25 cellular contexts compared by ENCODE assay signal in the genomic region with DNA sequence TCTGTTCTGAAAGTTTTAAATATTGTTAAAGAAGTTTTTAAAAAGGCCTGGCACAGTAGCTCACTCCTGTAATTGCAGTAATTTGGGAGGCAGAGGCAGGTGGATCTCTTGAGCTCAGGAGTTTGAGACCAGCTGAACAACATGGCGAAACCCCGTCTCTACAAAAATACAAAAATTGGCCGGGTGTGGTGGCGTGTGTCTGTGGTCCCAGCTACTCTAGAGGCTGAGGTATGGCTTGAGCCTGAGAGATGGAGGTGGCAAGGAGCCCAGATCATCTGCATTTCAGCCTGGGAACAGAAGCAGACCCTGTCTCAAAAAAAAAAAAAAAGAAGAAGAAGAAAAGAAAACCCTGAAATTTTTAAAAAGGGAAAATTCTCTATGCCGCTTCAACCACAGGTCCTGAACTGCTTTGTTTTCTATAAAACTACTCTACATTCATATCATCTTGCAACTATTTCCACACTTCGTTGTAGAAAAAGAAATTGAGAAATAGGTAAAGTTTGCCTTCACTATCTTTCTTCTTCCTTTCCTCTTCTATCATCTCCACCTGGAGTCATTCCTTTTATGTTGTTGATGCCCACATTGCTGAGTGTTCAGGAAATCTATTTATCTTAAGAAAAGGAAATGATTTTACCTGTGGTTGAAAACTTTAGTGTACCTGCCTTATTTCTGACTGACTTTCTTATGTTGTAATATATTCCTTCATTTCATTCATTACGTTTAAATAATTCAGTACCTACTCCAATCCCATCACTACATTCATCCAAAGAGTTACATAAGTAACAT. TPM values are rescaled to one million over a fixed set of nuclear protein-coding genes. Genes with fewer than 3 reads are reported as not detected.
DNase-seq lines count a peak whose midpoint lies in the region; ATAC-seq, FAIRE-seq and TF ChIP-seq lines count a peak whose summit lies in the region.
"Had no signal": no experiment of that assay in that cellular context is flagged by ENCODE, and none has a peak within 500 bp of the region (broad histone marks: within the 10 kb centered on the region; RNA-seq: fewer than 3 reads in every experiment).

No MANE protein-coding gene starts in this region.

- H3K27ac Mint-ChIP-seq in activated CD8-positive, alpha-beta memory T cell treated with anti-CD3 and anti-CD28 coated beads, Interleukin-2, amount 10 ng/mL, durations not matched to agents 7 days and 5 days: peak overlapping the region; percentile 3
- peak overlapping the region; percentile 78 to 84 for H3K27ac Mint-ChIP-seq in activated naive CD4-positive, alpha-beta T cell treated with anti-CD3 and anti-CD28 coated beads, Interleukin-2, amount 50 U/mL, for 72 hours
- peak overlapping the region; percentile 90 for H3K27ac Mint-ChIP-seq in stimulated activated naive B cell treated with anti-CD40 and anti-IgM and Interleukin-4, amounts not matched to agents 10 μg/mL and 1 μg/mL and 100 μg/mL, for 72 hours
- H3K27ac Mint-ChIP-seq in MCF 10A (ENCODE audit: low read depth, unreplicated experiment): no peak overlapping the region
- H3K27ac Mint-ChIP-seq: T-helper 2 cell treated with Interferon-gamma antibody and Interleukin-4, amounts not matched to agents 5 μg/mL and 100 μg/mL, for 36 hours had no signal

- 81 to 88% (median 87%) methylated on average over 7 of the region's 7 CpGs for WGBS in small intestine, 3 donors

- peaks cover 2% of the 10 kb centered on the region for H3K36me3 Mint-ChIP-seq in activated CD8-positive, alpha-beta memory T cell treated with anti-CD3 and anti-CD28 coated beads, Interleukin-2, amount 10 ng/mL, durations not matched to agents 7 days and 5 days
- H3K36me3 Mint-ChIP-seq in activated naive CD4-positive, alpha-beta T cell treated with anti-CD3 and anti-CD28 coated beads, Interleukin-2, amount 50 U/mL, for 72 hours: peaks cover 3 to 8% of the 10 kb centered on the region in 2 donors
- no peaks in the 10 kb centered on the region for H3K36me3 Mint-ChIP-seq in stimulated activated naive B cell treated with anti-CD40 and anti-IgM and Interleukin-4, amounts not matched to agents 10 μg/mL and 1 μg/mL and 100 μg/mL, for 72 hours
- H3K36me3 Mint-ChIP-seq in MCF 10A (ENCODE audit: insufficient read depth, unreplicated experiment): no peaks in the 10 kb centered on the region

- H3K4me3 ChIP-seq in Karpas-422 (ENCODE audit: low read length): peak overlapping the region; percentile 26
- no peak overlapping the region for H3K4me3 ChIP-seq in small intestine (ENCODE audit: low read depth in 1 of 2, low read length in 2 of 2)
- H3K4me3 ChIP-seq: cardiac muscle cell, lower lobe of right lung, psoas muscle, SJCRH30, stomach, tibial nerve had no signal

- H3K36me3 ChIP-seq in Karpas-422 (ENCODE audit: insufficient read depth, low read length) (no peaks in the 10 kb centered on the region), small intestine (ENCODE audit: control insufficient read depth in 2 of 2, insufficient read depth in 2 of 2, low read length in 2 of 2) (no peaks in the 10 kb centered on the region)
- H3K36me3 ChIP-seq: cardiac muscle cell, lower lobe of right lung, neutrophil, SJCRH30, stomach, tibial nerve had no signal

- no peak for DNase-seq in activated CD8-positive, alpha-beta memory T cell treated with anti-CD3 and anti-CD28 coated beads, Interleukin-2, amount 10 ng/mL, durations not matched to agents 7 days and 5 days
- DNase-seq in activated CD8-positive, alpha-beta memory T cell treated with anti-CD3 and anti-CD28 coated beads, Interleukin-2, amount 50 U/mL, for 4 hours: no peak
- DNase-seq in Karpas-422 (peak; percentile 72), MCF 10A (ENCODE audit: unreplicated experiment) (no peak), small intestine (no peak)
- DNase-seq in activated naive CD4-positive, alpha-beta T cell treated with anti-CD3 and anti-CD28 coated beads, Interleukin-2, amount 50 U/mL, for 72 hours (ENCODE audit: low spot score in 2 of 2): no peak
- no peak for DNase-seq in stimulated activated naive B cell treated with anti-CD40 and anti-IgM and Interleukin-4, amounts not matched to agents 10 μg/mL and 1 μg/mL and 100 μg/mL, for 72 hours
- DNase-seq: activated CD4-positive, alpha-beta T cell treated with anti-CD3 and anti-CD28 coated beads, Interleukin-2, amount 50 U/mL, for 4 hours; H7; lower lobe of right lung; NCI-H2081 treated with DMSO at 0.1 percent for 48 hours; psoas muscle; SJCRH30; stimulated activated CD4-positive, alpha-beta T cell treated with anti-CD3 and anti-CD28 coated beads, Interleukin-2, amount 100 ng/mL, for 24 hours; stomach had no signal

- POLR2A ChIA-PET in MCF 10A (lab: Yijun Ruan, JAX): interaction anchor here (0.8 kb wide), 1 partner anchor 69 kb away, joined by 3 read pairs; no protein-coding TSS in a partner anchor

- no peaks in the 10 kb centered on the region for H3K27me3 Mint-ChIP-seq in activated CD8-positive, alpha-beta memory T cell treated with anti-CD3 and anti-CD28 coated beads, Interleukin-2, amount 10 ng/mL, durations not matched to agents 7 days and 5 days
- H3K27me3 Mint-ChIP-seq in stimulated activated naive B cell treated with anti-CD40 and anti-IgM and Interleukin-4, amounts not matched to agents 10 μg/mL and 1 μg/mL and 100 μg/mL, for 72 hours: no peaks in the 10 kb centered on the region
- no peaks in the 10 kb centered on the region for H3K27me3 Mint-ChIP-seq in MCF 10A (ENCODE audit: insufficient read depth, unreplicated experiment)

- peaks cover under 1% of the 10 kb centered on the region for H3K9me3 Mint-ChIP-seq in activated CD8-positive, alpha-beta memory T cell treated with anti-CD3 and anti-CD28 coated beads, Interleukin-2, amount 10 ng/mL, durations not matched to agents 7 days and 5 days (ENCODE audit: low read depth)
- peaks cover 2 to 3% of the 10 kb centered on the region in 2 donors for H3K9me3 Mint-ChIP-seq in activated naive CD4-positive, alpha-beta T cell treated with anti-CD3 and anti-CD28 coated beads, Interleukin-2, amount 50 U/mL, for 72 hours
- peaks cover under 1 to 2% of the 10 kb centered on the region in 2 donors for H3K9me3 Mint-ChIP-seq in stimulated activated naive B cell treated with anti-CD40 and anti-IgM and Interleukin-4, amounts not matched to agents 10 μg/mL and 1 μg/mL and 100 μg/mL, for 72 hours
- no peaks in the 10 kb centered on the region for H3K9me3 Mint-ChIP-seq in MCF 10A (ENCODE audit: unreplicated experiment)

- no peaks in the 10 kb centered on the region for H3K79me2 ChIP-seq in Karpas-422 (ENCODE audit: low read length)

- no peak for ATAC-seq in activated CD8-positive, alpha-beta memory T cell treated with anti-CD3 and anti-CD28 coated beads, Interleukin-2, amount 10 ng/mL, durations not matched to agents 7 days and 5 days
- peak; percentile 26 to 48 for ATAC-seq in activated naive CD4-positive, alpha-beta T cell treated with anti-CD3 and anti-CD28 coated beads, Interleukin-2, amount 50 U/mL, for 72 hours
- ATAC-seq in stimulated activated naive B cell treated with anti-CD40 and anti-IgM and Interleukin-4, amounts not matched to agents 10 μg/mL and 1 μg/mL and 100 μg/mL, for 72 hours (replicated peaks): peak in 1 of 2 donors; percentile 41
- ATAC-seq in GM18868 (IDR thresholded peaks at IDR 0.05; ENCODE audit: unreplicated experiment): no peak
- ATAC-seq: lower lobe of right lung, psoas muscle had no signal

- no peak overlapping the region for H3K4me3 Mint-ChIP-seq in activated CD8-positive, alpha-beta memory T cell treated with anti-CD3 and anti-CD28 coated beads, Interleukin-2, amount 10 ng/mL, durations not matched to agents 7 days and 5 days
- peak overlapping the region; percentile 59 to 78 for H3K4me3 Mint-ChIP-seq in stimulated activated naive B cell treated with anti-CD40 and anti-IgM and Interleukin-4, amounts not matched to agents 10 μg/mL and 1 μg/mL and 100 μg/mL, for 72 hours
- no peak overlapping the region for H3K4me3 Mint-ChIP-seq in MCF 10A (ENCODE audit: unreplicated experiment)
- H3K4me3 Mint-ChIP-seq: T-helper 2 cell treated with Interferon-gamma antibody and Interleukin-4, amounts not matched to agents 5 μg/mL and 100 μg/mL, for 36 hours had no signal

- BruUV-seq in MCF 10A (replicated peaks; lab: Mats Ljungman, UMichigan): no TSS peak

- peak overlapping the region; percentile 51 for H2AFZ ChIP-seq in Karpas-422 (ENCODE audit: low read length)

- H3K9ac ChIP-seq in Karpas-422 (ENCODE audit: low read length): peak overlapping the region; percentile 54

- no peaks in the 10 kb centered on the region for H3K27me3 ChIP-seq in Karpas-422 (ENCODE audit: low read length)
- no peaks in the 10 kb centered on the region for H3K27me3 ChIP-seq in small intestine (ENCODE audit: control insufficient read depth in 2 of 2, insufficient read depth in 2 of 2, low read length in 2 of 2)
- H3K27me3 ChIP-seq: cardiac muscle cell, neutrophil, SJCRH30, stomach, tibial nerve had no signal

- H3K4me2 ChIP-seq in Karpas-422 (ENCODE audit: low read depth, low read length, poor library complexity, severe bottlenecking): peak overlapping the region; percentile 54

- peaks cover 44% of the 10 kb centered on the region for H3K4me1 Mint-ChIP-seq in activated CD8-positive, alpha-beta memory T cell treated with anti-CD3 and anti-CD28 coated beads, Interleukin-2, amount 10 ng/mL, durations not matched to agents 7 days and 5 days
- peaks cover 30 to 72% of the 10 kb centered on the region in 2 donors for H3K4me1 Mint-ChIP-seq in stimulated activated naive B cell treated with anti-CD40 and anti-IgM and Interleukin-4, amounts not matched to agents 10 μg/mL and 1 μg/mL and 100 μg/mL, for 72 hours
- no peaks in the 10 kb centered on the region for H3K4me1 Mint-ChIP-seq in MCF 10A (ENCODE audit: insufficient read depth, unreplicated experiment)

- CTCF ChIA-PET in activated CD8-positive, alpha-beta memory T cell treated with anti-CD3 and anti-CD28 coated beads, Interleukin-2, amount 10 ng/mL, durations not matched to agents 7 days and 5 days (lab: Charles Lee): no interaction called here
- CTCF ChIA-PET in MCF 10A (lab: Yijun Ruan, JAX): no interaction called here

- H4K20me1 ChIP-seq in Karpas-422 (ENCODE audit: insufficient read depth, low read depth, low read length): no peaks in the 10 kb centered on the region

- intact Hi-C loops in MCF 10A (cut with micrococcal nuclease): no loop called here

- FAIRE-seq in small intestine (lab: Jason Lieb, UNC): no peak
- FAIRE-seq: A204.1 had no signal

- H3K9me3 ChIP-seq in Karpas-422 (ENCODE audit: low read length) (no peaks in the 10 kb centered on the region), small intestine (ENCODE audit: control insufficient read depth, low read depth) (no peaks in the 10 kb centered on the region)
- H3K9me3 ChIP-seq: lower lobe of right lung, neutrophil, psoas muscle, SJCRH30, stomach, tibial nerve had no signal

- H3K4me1 ChIP-seq in Karpas-422 (ENCODE audit: low read length) (peaks cover 95% of the 10 kb centered on the region), small intestine (ENCODE audit: control insufficient read depth in 2 of 2, insufficient read depth in 1 of 2, low read depth in 1 of 2, low read length in 1 of 2) (no peaks in the 10 kb centered on the region)
- H3K4me1 ChIP-seq: lower lobe of right lung, psoas muscle, SJCRH30, stomach, tibial nerve had no signal

- no peaks in the 10 kb centered on the region for H3K9me2 ChIP-seq in Karpas-422 (replicated peaks; ENCODE audit: insufficient read depth, low read length)

- H3K27ac ChIP-seq in Karpas-422 (ENCODE audit: low read length) (peak overlapping the region; percentile 97), small intestine (ENCODE audit: low read depth in 1 of 2, low read length in 1 of 2) (no peak overlapping the region)
- H3K27ac ChIP-seq: cardiac muscle cell, lower lobe of right lung, neutrophil, psoas muscle, SJCRH30, stomach, tibial nerve, VCaP had no signal

- TF ChIP-seq CTCF in MCF 10A (IDR thresholded peaks at IDR 0.05; ENCODE audit: unreplicated experiment): no peak

RNA-seq across cellular contexts. Expression of gene ATP6V1G3, which starts 1.7 kb away (rescaled TPM):
- not detected for total RNA-seq in activated CD8-positive, alpha-beta memory T cell treated with anti-CD3 and anti-CD28 coated beads, Interleukin-2, amount 10 ng/mL, durations not matched to agents 7 days and 5 days
- not detected in 2 replicates for total RNA-seq in Karpas-422 (2014; rRNA removed; shearing (Covaris generic); ENCODE audit: low replicate concordance)
- total RNA-seq in activated naive CD4-positive, alpha-beta T cell treated with anti-CD3 and anti-CD28 coated beads, Interleukin-2, amount 50 U/mL, for 72 hours: under 1 TPM in 1 of 2 donors, not detected in 1; 0.56 TPM
- total RNA-seq in MCF 10A (2022): not detected in 2 replicates
- not detected for polyA plus RNA-seq in small intestine
- total RNA-seq: cardiac muscle cell, fibroblast of lung, H7, kidney epithelial cell, lower lobe of right lung, psoas muscle, SJCRH30, stomach, tibial nerve had no signal
- polyA plus RNA-seq: BJ, cardiac muscle cell, fibroblast of lung, psoas muscle, stomach had no signal

Comparison
In these comparisons a context has a peak if more than half of its experiments do, and no peak if none do; other contexts are left out.
1. ATAC-seq: peak in activated naive CD4-positive, alpha-beta T cell treated with anti-CD3 and anti-CD28 coated beads, Interleukin-2, amount 50 U/mL, for 72 hours (2 of 2); none in activated CD8-positive, alpha-beta memory T cell treated with anti-CD3 and anti-CD28 coated beads, Interleukin-2, amount 10 ng/mL, durations not matched to agents 7 days and 5 days (single experiment) and GM18868 (single experiment).
2. H3K4me3 Mint-ChIP-seq: peak in stimulated activated naive B cell treated with anti-CD40 and anti-IgM and Interleukin-4, amounts not matched to agents 10 μg/mL and 1 μg/mL and 100 μg/mL, for 72 hours (2 of 2); none in activated CD8-positive, alpha-beta memory T cell treated with anti-CD3 and anti-CD28 coated beads, Interleukin-2, amount 10 ng/mL, durations not matched to agents 7 days and 5 days (single experiment) and MCF 10A (single experiment).